ENCODE assay signal across 16 cellular contexts in the genomic region with DNA sequence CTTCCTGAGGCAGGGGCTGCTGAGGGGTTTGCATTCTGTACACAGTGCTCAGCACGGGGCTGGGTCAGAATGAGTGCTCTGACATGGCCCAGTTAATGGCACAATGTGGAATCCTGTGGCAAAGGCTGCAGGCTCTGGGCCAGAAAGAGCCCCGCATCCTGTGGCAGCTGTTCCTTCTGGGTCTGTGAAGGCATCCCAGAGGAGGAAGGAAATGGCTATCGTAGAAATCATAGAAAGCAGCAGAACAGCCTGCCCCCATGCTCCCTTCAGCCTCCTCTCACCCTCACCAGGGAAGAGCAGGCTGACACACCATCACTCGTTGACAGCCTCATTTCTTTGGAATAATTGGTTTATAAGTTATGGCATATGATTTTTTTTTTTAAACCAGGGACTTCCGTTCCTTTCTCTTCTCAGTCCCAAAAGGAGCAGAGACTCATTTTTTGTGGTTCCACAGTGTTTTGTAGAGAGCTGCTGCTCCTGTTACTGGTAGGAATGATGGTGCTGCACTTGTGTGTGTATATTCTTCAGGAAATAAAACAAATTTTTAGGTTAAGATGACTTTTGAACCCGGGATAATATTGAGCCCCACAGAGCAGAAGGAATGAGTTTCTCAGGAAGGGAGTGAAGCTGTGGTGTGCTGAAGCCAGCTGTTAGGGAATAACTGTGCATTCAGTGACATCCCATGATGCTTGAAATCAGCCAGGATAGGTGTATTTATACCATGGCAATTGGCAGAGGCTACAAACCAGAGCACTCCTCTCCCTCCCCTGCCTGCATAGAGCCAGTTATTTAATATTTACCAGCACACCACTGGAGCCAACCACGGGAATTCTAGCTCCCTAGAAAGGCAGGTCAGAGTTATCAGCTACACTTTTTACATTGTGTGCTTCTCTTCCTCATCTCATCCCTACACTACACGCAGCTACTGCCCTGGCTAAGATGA. TPM values are rescaled to one million over a fixed set of nuclear protein-coding genes. Genes with fewer than 3 reads are reported as not detected.
DNase-seq lines count a peak whose midpoint lies in the region; ATAC-seq, FAIRE-seq and TF ChIP-seq lines count a peak whose summit lies in the region.
"Had no signal": no experiment of that assay in that cellular context is flagged by ENCODE, and none has a peak within 500 bp of the region (broad histone marks: within the 10 kb centered on the region; RNA-seq: fewer than 3 reads in every experiment).

No MANE protein-coding gene starts in this region.

- CTCF ChIA-PET in endothelial cell of umbilical vein (lab: Charles Lee): interaction anchor here (1.0 to 32.5 kb wide), 5 partner anchors 8 to 80 kb away, joined by 3 to 714 read pairs (median 8); partner anchors contain the start of gene PLXNA2

- H3K4me2 ChIP-seq in endothelial cell of umbilical vein (ENCODE audit: insufficient read depth, low read length): peak overlapping the region; percentile 6

- H3K4me1 ChIP-seq in endothelial cell of umbilical vein (ENCODE audit: control insufficient read depth, extremely low read depth, insufficient read depth, low read length) (peaks cover 94% of the 10 kb centered on the region), gastrocnemius medialis (peaks cover 10 to 38% of the 10 kb centered on the region in 2 donors)

- TF ChIP-seq CTCF in endothelial cell of umbilical vein (IDR thresholded peaks at IDR 0.05; ENCODE audit: extremely low read depth in 1 of 2, insufficient read depth in 1 of 2, low read depth in 1 of 2, low read length in 2 of 2): no peak
- no peak for TF ChIP-seq CTCF in gastrocnemius medialis (IDR thresholded peaks at IDR 0.05 in 4 of 5, conservative IDR thresholded peaks at IDR 0.05 in 1 of 5)

- no peaks in the 10 kb centered on the region for H3K9me3 ChIP-seq in endothelial cell of umbilical vein (replicated peaks; ENCODE audit: control insufficient read depth, insufficient read depth, low read length)
- no peaks in the 10 kb centered on the region for H3K9me3 ChIP-seq in gastrocnemius medialis
- H3K9me3 ChIP-seq: gastroesophageal sphincter, spleen had no signal

- H3K9me1 ChIP-seq in endothelial cell of umbilical vein (replicated peaks; ENCODE audit: control insufficient read depth, extremely low read depth, insufficient read depth, low read length): no peaks in the 10 kb centered on the region

- FAIRE-seq in endothelial cell of umbilical vein (lab: Jason Lieb, UNC): peak; percentile 76

- H2AFZ ChIP-seq in endothelial cell of umbilical vein (ENCODE audit: low read depth, low read length): no peak overlapping the region
- H2AFZ ChIP-seq: parathyroid adenoma had no signal

- peaks cover 85% of the 10 kb centered on the region for H3K79me2 ChIP-seq in endothelial cell of umbilical vein (ENCODE audit: control insufficient read depth, insufficient read depth, low read length)
- H3K79me2 ChIP-seq: parathyroid adenoma had no signal

- DNase-seq in GDM1 (lab: John Stamatoyannopoulos, UW) (peak; percentile 70), M059J (ENCODE audit: low read depth) (peak; percentile 33), endothelial cell of umbilical vein (ENCODE audit: low read depth, low spot score) (peak; percentile 67), gastrocnemius medialis (no peak), LoVo (ENCODE audit: low spot score) (no peak)
- DNase-seq in stimulated activated naive CD4-positive, alpha-beta T cell treated with Interleukin-2 at 50 U/mL for 16 hours (lab: John Stamatoyannopoulos, UW): no peak
- DNase-seq: activated CD4-positive, alpha-beta T cell treated with anti-CD3 and anti-CD28 coated beads, Interleukin-2, amount 10 ng/mL, durations not matched to agents 24 days and 14 days; activated naive CD8-positive, alpha-beta T cell treated with anti-CD3 and anti-CD28 coated beads, Interleukin-2, amount 10 ng/mL, durations not matched to agents 7 days and 5 days; central memory CD4-positive, alpha-beta T cell; endodermal cell; NCI-H774; RPMI8226; spleen had no signal

- no peaks in the 10 kb centered on the region for H4K20me1 ChIP-seq in endothelial cell of umbilical vein (replicated peaks; ENCODE audit: control insufficient read depth, extremely low read depth, insufficient read depth, low read length)

- H3K9ac ChIP-seq in endothelial cell of umbilical vein (replicated peaks; ENCODE audit: extremely low read depth, insufficient read depth, low read length): peak overlapping the region; percentile 1
- H3K9ac ChIP-seq: parathyroid adenoma had no signal

- H3K27ac ChIP-seq in endothelial cell of umbilical vein (ENCODE audit: insufficient read depth, low read depth, low read length) (peak overlapping the region; percentile 63), gastrocnemius medialis (peak overlapping the region in 3 of 4 donors; percentile 29 to 45 (median 40))
- H3K27ac ChIP-seq: parathyroid adenoma had no signal

- intact Hi-C loops in endothelial cell of umbilical vein (cut with micrococcal nuclease): loop anchor here (1.0 kb wide), 1 partner anchor 9 kb away; no protein-coding TSS in a partner anchor
- intact Hi-C loops in gastrocnemius medialis (cut with DNase I; ENCODE audit: low total_unique reads): no loop called here

- POLR2A ChIA-PET in endothelial cell of umbilical vein (lab: Charles Lee): interaction anchor here (0.6 to 1.6 kb wide), 4 partner anchors 9 to 24 kb away, joined by 3 to 7 read pairs (median 4); no protein-coding TSS in a partner anchor

- TSS peak; percentile 21 for BruUV-seq in endothelial cell of umbilical vein (replicated peaks; lab: Mats Ljungman, UMichigan)

- dilution Hi-C loops in endothelial cell of umbilical vein (cut with MboI; ENCODE audit: extremely low pct_ligation_motif_present, low sequenced_read_pairs): no loop called here

- H3K36me3 ChIP-seq in endothelial cell of umbilical vein (ENCODE audit: control insufficient read depth in 2 of 2, extremely low read depth in 1 of 2, insufficient read depth in 2 of 2, low read length in 2 of 2) (peaks cover 23 to 26% of the 10 kb centered on the region in 2 experiments), gastrocnemius medialis (peaks cover 0 to 42% of the 10 kb centered on the region in 2 donors)

- in situ Hi-C loops in gastrocnemius medialis (cut with MboI; ENCODE audit: low sequenced_read_pairs in 4 of 4): no loop called here

- H3K4me3 ChIP-seq in endothelial cell of umbilical vein (replicated peaks in 1 of 3; ENCODE audit: insufficient read depth in 1 of 3, low read depth in 1 of 3, low read length in 3 of 3) (no peak overlapping the region), gastrocnemius medialis (no peak overlapping the region)
- H3K4me3 ChIP-seq: gastroesophageal sphincter, spleen had no signal

- H3K27me3 ChIP-seq in endothelial cell of umbilical vein (ENCODE audit: control insufficient read depth in 2 of 2, insufficient read depth in 2 of 2, low read length in 2 of 2) (no peaks in the 10 kb centered on the region), gastrocnemius medialis (no peaks in the 10 kb centered on the region)
- H3K27me3 ChIP-seq: gastroesophageal sphincter, spleen had no signal

- TF ChIP-seq POLR2A in endothelial cell of umbilical vein (IDR thresholded peaks at IDR 0.05; ENCODE audit: low read depth, low read length): peak; percentile 57
- no peak for TF ChIP-seq POLR2A in gastrocnemius medialis (IDR thresholded peaks at IDR 0.05)

- no peak for ATAC-seq in gastrocnemius medialis
- no peak for ATAC-seq in GM21723 (IDR thresholded peaks at IDR 0.05; ENCODE audit: unreplicated experiment)
- ATAC-seq: gastroesophageal sphincter had no signal

TF ChIP-seq in endothelial cell of umbilical vein, 7 proteins besides CTCF, POLR2A, EP300 and RAD21:
- TF ChIP-seq FOS (IDR thresholded peaks at IDR 0.05; ENCODE audit: borderline replicate concordance, insufficient read depth, low read length): peak; percentile 29
- TF ChIP-seq MAX (IDR thresholded peaks at IDR 0.05; ENCODE audit: insufficient read depth, insufficient read length): no peak
- TF ChIP-seq POLR2AphosphoS5 (IDR thresholded peaks at IDR 0.05; ENCODE audit: insufficient read depth, low read depth, low read length): peak; percentile 91
- TF ChIP-seq GATA2 (IDR thresholded peaks at IDR 0.05; ENCODE audit: insufficient read depth, insufficient read length, low read depth, low read length): peak; percentile 50

RNA-seq across cellular contexts. Expression of gene PLXNA2, which starts 32.0 kb away (rescaled TPM):
- 2.0 and 2.8 TPM in 2 replicates for total RNA-seq in M059J (2014; rRNA removed; shearing (Covaris generic))
- 229 and 302 TPM in 2 replicates for total RNA-seq in endothelial cell of umbilical vein
- 42.6 and 43.3 TPM in 2 replicates for polyA plus RNA-seq in endothelial cell of umbilical vein
- 45.8 and 46.2 TPM in 2 replicates for polyA plus RNA-seq in endothelial cell of umbilical vein (2011; cell fraction: cytosol; rRNA removed)
- 246 and 252 TPM in 2 replicates for polyA plus RNA-seq in endothelial cell of umbilical vein (2011; cell fraction: nucleus; rRNA removed)
- polyA plus RNA-seq in endothelial cell of umbilical vein (2012): 71.3 and 100 TPM in 2 replicates
- polyA minus RNA-seq in endothelial cell of umbilical vein: 148 and 179 TPM in 2 replicates
- 4.7 TPM for polyA minus RNA-seq in endothelial cell of umbilical vein (2011; cell fraction: cytosol; rRNA and poly(A)+ RNA removed)
- polyA minus RNA-seq in endothelial cell of umbilical vein (2011; cell fraction: nucleus; rRNA and poly(A)+ RNA removed): 206 and 227 TPM in 2 replicates
- total RNA-seq in gastrocnemius medialis: 10 to 100 TPM; 12.4 to 20.0 (median 16.2) TPM
- total RNA-seq: activated CD4-positive, alpha-beta T cell treated with anti-CD3 and anti-CD28 coated beads, Interleukin-2, amount 10 ng/mL, durations not matched to agents 24 days and 14 days had no signal

Comparison
In these comparisons a context has a peak if more than half of its experiments do, and no peak if none do; other contexts are left out.
1. DNase-seq: peak in GDM1 (single experiment), M059J (single experiment) and endothelial cell of umbilical vein (single experiment); none in gastrocnemius medialis (0 of 2), LoVo (single experiment) and stimulated activated naive CD4-positive, alpha-beta T cell treated with Interleukin-2 at 50 U/mL for 16 hours (single experiment).
2. RNA of gene PLXNA2, which starts 32.0 kb away (total RNA-seq): 229 to 302 TPM in endothelial cell of umbilical vein; 12.4 to 20.0 TPM in gastrocnemius medialis and 2.0 to 2.8 TPM in M059J; every median in the first group is over 10 times any median in the second.